In the genomic region with DNA sequence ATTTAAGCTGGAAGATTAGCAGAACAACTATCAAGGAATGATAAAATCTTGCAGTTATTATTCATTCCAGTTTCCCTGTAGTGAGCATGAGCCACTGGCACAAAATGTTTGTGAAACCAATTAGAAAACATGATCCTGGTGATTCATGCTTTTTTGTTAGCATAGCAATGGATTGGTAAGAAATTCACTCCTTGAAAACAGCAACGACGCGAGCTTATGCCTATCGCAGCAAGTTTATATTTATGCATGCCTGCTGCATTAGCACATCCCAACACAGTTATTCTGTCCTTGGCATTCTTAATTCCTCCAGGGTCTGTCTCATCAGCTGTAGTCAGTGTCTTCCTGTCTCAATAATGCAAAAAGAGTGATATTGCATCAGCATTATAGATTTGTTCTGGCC, we compare ENCODE assay signal across 16 cellular contexts.
"Had no signal": no experiment of that assay in that cellular context is flagged by ENCODE, and none has a peak within 500 bp of the region (broad histone marks: within the 10 kb centered on the region; RNA-seq: fewer than 3 reads in every experiment).

No MANE protein-coding gene starts in this region.

- H3K36me3 ChIP-seq: ovary, thyroid gland, uterus had no signal

- H3K4me3 Mint-ChIP-seq: activated CD4-positive, alpha-beta memory T cell treated with anti-CD3 and anti-CD28 coated beads, Interleukin-2, amount 10 ng/mL, durations not matched to agents 7 days and 5 days; nephron had no signal

- ATAC-seq: body of pancreas, left lobe of liver had no signal

- H3K4me1 Mint-ChIP-seq: activated CD4-positive, alpha-beta memory T cell treated with anti-CD3 and anti-CD28 coated beads, Interleukin-2, amount 10 ng/mL, durations not matched to agents 7 days and 5 days; nephron had no signal

- H3K27ac Mint-ChIP-seq: activated CD4-positive, alpha-beta memory T cell treated with anti-CD3 and anti-CD28 coated beads, Interleukin-2, amount 10 ng/mL, durations not matched to agents 7 days and 5 days; nephron had no signal

- FAIRE-seq: islet of Langerhans had no signal

- H3K27ac ChIP-seq: body of pancreas, ovary, thyroid gland, uterus had no signal

- H3K9me3 Mint-ChIP-seq: nephron had no signal

- H3K27me3 ChIP-seq: body of pancreas, ovary, thyroid gland, uterus had no signal

- DNase-seq: activated CD4-positive, alpha-beta memory T cell treated with anti-CD3 and anti-CD28 coated beads, Interleukin-2, amount 10 ng/mL, durations not matched to agents 7 days and 5 days; activated CD4-positive, alpha-beta T cell treated with anti-CD3 and anti-CD28 coated beads for 1 hour; activated CD8-positive, alpha-beta memory T cell treated with anti-CD3 and anti-CD28 coated beads, Interleukin-2, amount 50 U/mL, for 4 hours; activated naive CD4-positive, alpha-beta T cell; body of pancreas; dermis blood vessel endothelial cell; erythroblast; foreskin melanocyte; head of caudate nucleus; mammary epithelial cell; ovary; thyroid gland; uterus had no signal

- H3K4me1 ChIP-seq: body of pancreas, thyroid gland, uterus had no signal

- H3K4me3 ChIP-seq: body of pancreas, ovary, thyroid gland, uterus had no signal

- H3K27me3 Mint-ChIP-seq: activated CD4-positive, alpha-beta memory T cell treated with anti-CD3 and anti-CD28 coated beads, Interleukin-2, amount 10 ng/mL, durations not matched to agents 7 days and 5 days had no signal

- H3K9me3 ChIP-seq: body of pancreas, ovary, thyroid gland, uterus had no signal
